Comparison of ENCODE assay signal across 9 cellular contexts in genomic region chr10:119653209-119653608, GRCh38. TPM values are rescaled to one million over a fixed set of nuclear protein-coding genes. Genes with fewer than 3 reads are reported as not detected.
DNase-seq lines count a peak whose midpoint lies in the region; ATAC-seq and TF ChIP-seq lines count a peak whose summit lies in the region.
"Had no signal": no experiment of that assay in that cellular context is flagged by ENCODE, and none has a peak within 500 bp of the region (broad histone marks: within the 10 kb centered on the region; RNA-seq: fewer than 3 reads in every experiment).

No MANE protein-coding gene starts in this region.

- H3K36me3 Mint-ChIP-seq in activated CD4-positive, alpha-beta T cell treated with anti-CD3 and anti-CD28 coated beads for 36 hours (ENCODE audit: low read depth) = peaks cover 9% of the 10 kb centered on the region
- H3K36me3 Mint-ChIP-seq in activated naive CD8-positive, alpha-beta T cell = no peaks in the 10 kb centered on the region

- H3K9me3 Mint-ChIP-seq in activated CD4-positive, alpha-beta T cell treated with anti-CD3 and anti-CD28 coated beads for 36 hours (ENCODE audit: low read depth) = no peaks in the 10 kb centered on the region
- H3K9me3 Mint-ChIP-seq in activated naive CD8-positive, alpha-beta T cell (ENCODE audit: low read depth) = no peaks in the 10 kb centered on the region

- no peaks in the 10 kb centered on the region for H3K27me3 Mint-ChIP-seq in activated CD4-positive, alpha-beta T cell treated with anti-CD3 and anti-CD28 coated beads for 36 hours
- H3K27me3 Mint-ChIP-seq in activated naive CD8-positive, alpha-beta T cell = no peaks in the 10 kb centered on the region

- TF ChIP-seq EP300 in stomach (IDR thresholded peaks at IDR 0.05) = no peak

- H3K9me3 ChIP-seq in hepatocyte (ENCODE audit: low read depth) = no peaks in the 10 kb centered on the region
- H3K9me3 ChIP-seq in stomach = no peaks in the 10 kb centered on the region

- CTCF ChIA-PET in activated CD4-positive, alpha-beta T cell treated with anti-CD3 and anti-CD28 coated beads for 36 hours (lab: Charles Lee) = interaction anchor here (0.8 to 1.8 kb wide), 9 partner anchors 9 to 211 kb away, joined by 3 to 5 read pairs (median 3); no protein-coding TSS in a partner anchor

- H3K27ac Mint-ChIP-seq in activated CD4-positive, alpha-beta T cell treated with anti-CD3 and anti-CD28 coated beads for 36 hours = peak overlapping the region; percentile 93
- H3K27ac Mint-ChIP-seq in activated naive CD8-positive, alpha-beta T cell = peak overlapping the region; percentile 31

- no peak for DNase-seq in activated CD4-positive, alpha-beta T cell treated with anti-CD3 and anti-CD28 coated beads for 36 hours
- no peak for DNase-seq in activated CD4-positive, alpha-beta T cell treated with anti-CD3 and anti-CD28 coated beads for 1 hour
- no peak for DNase-seq in hepatocyte (ENCODE audit: low spot score)
- DNase-seq in stomach = no peak
- no peak for DNase-seq in kidney glomerular epithelial cell (lab: John Stamatoyannopoulos, UW)
- DNase-seq in D341Med (ENCODE audit: low spot score) = no peak
- DNase-seq: H7 had no signal

- peak; percentile 7 for ATAC-seq in activated CD4-positive, alpha-beta T cell treated with anti-CD3 and anti-CD28 coated beads for 36 hours
- ATAC-seq in HG02571 (IDR thresholded peaks at IDR 0.05; ENCODE audit: unreplicated experiment) = no peak

- H3K27me3 ChIP-seq in hepatocyte (no peaks in the 10 kb centered on the region), stomach (peaks cover 0 to 8% (median 0%) of the 10 kb centered on the region in 3 donors)

- POLR2A ChIA-PET in activated CD4-positive, alpha-beta T cell treated with anti-CD3 and anti-CD28 coated beads for 36 hours (lab: Charles Lee) = interaction anchor here (0.6 kb wide), 1 partner anchor 81 kb away, joined by 3 read pairs; no protein-coding TSS in a partner anchor

- H4K20me1 ChIP-seq in hepatocyte (ENCODE audit: insufficient read depth, poor library complexity, severe bottlenecking) = peaks cover 47% of the 10 kb centered on the region

- peak overlapping the region; percentile 59 for H3K4me3 ChIP-seq in hepatocyte
- peak overlapping the region; percentile 85 to 98 (median 93) for H3K4me3 ChIP-seq in stomach

- H3K9me2 ChIP-seq in hepatocyte (replicated peaks; ENCODE audit: insufficient read depth) = no peaks in the 10 kb centered on the region

- H3K4me2 ChIP-seq in hepatocyte = peak overlapping the region; percentile 75

- peaks cover 14% of the 10 kb centered on the region for H3K4me1 ChIP-seq in hepatocyte (ENCODE audit: insufficient read depth)
- H3K4me1 ChIP-seq in stomach = peaks cover 50 to 67% (median 58%) of the 10 kb centered on the region in 4 donors

- no peak for TF ChIP-seq POLR2A in stomach (IDR thresholded peaks at IDR 0.05)

- TF ChIP-seq CTCF in hepatocyte (IDR thresholded peaks at IDR 0.05; ENCODE audit: poor library complexity) (no peak), stomach (IDR thresholded peaks at IDR 0.05) (no peak)

- H3K36me3 ChIP-seq in hepatocyte (replicated peaks; ENCODE audit: insufficient read depth, low read depth) (no peaks in the 10 kb centered on the region), stomach (peaks cover 0 to 10% (median 1%) of the 10 kb centered on the region in 4 donors)

- 52% methylated on average over 1 of the region's 1 CpG for WGBS in hepatocyte (ENCODE audit: low lambda C conversion rate, missing lambda C conversion rate)
- 33 to 46% (median 41%) methylated on average over 1 of the region's 1 CpG for WGBS in stomach, 5 donors

- peaks cover 64% of the 10 kb centered on the region for H3K79me2 ChIP-seq in hepatocyte

- H3K27ac ChIP-seq in hepatocyte (peak overlapping the region; percentile 96), stomach (peak overlapping the region in 4 of 5 donors; percentile 97 to 100 (median 98))

- intact Hi-C loops in activated CD4-positive, alpha-beta T cell treated with anti-CD3 and anti-CD28 coated beads for 36 hours (cut with DNase I, micrococcal nuclease) = loop anchor here (2.0 to 10.0 kb wide), 7 partner anchors 34 to 896 kb away; partner anchors contain the start of genes EIF3A (in 1 of the 2) and PRDX3 (in 1 of the 2)
- intact Hi-C loops in stomach (cut with DNase I; ENCODE audit: low total_unique reads) = no loop called here

- H2AFZ ChIP-seq in hepatocyte = no peak overlapping the region

- peak overlapping the region; percentile 84 for H3K4me3 Mint-ChIP-seq in activated CD4-positive, alpha-beta T cell treated with anti-CD3 and anti-CD28 coated beads for 36 hours
- H3K4me3 Mint-ChIP-seq in activated naive CD8-positive, alpha-beta T cell = peak overlapping the region; percentile 89

- H3K4me1 Mint-ChIP-seq in activated CD4-positive, alpha-beta T cell treated with anti-CD3 and anti-CD28 coated beads for 36 hours = peaks cover 61% of the 10 kb centered on the region
- H3K4me1 Mint-ChIP-seq in activated naive CD8-positive, alpha-beta T cell (ENCODE audit: low read depth) = peaks cover 63% of the 10 kb centered on the region

RNA-seq across cellular contexts. Expression of gene BAG3, which starts 2.0 kb away (rescaled TPM):
- 10 to 100 TPM; 23.8 to 30.7 TPM for total RNA-seq in activated CD4-positive, alpha-beta T cell treated with anti-CD3 and anti-CD28 coated beads for 36 hours
- total RNA-seq in hepatocyte (13.9 and 18.2 TPM in 2 replicates), stomach (100 to 1,000 TPM in 1 of 5 donors, 10 to 100 TPM in 3, 1 to 10 TPM in 1; 8.4 to 113 (median 27.8) TPM)
- polyA plus RNA-seq in hepatocyte (57.2 and 67.1 TPM in 2 replicates), stomach (10 to 100 TPM; 18.9 to 37.8 (median 26.9) TPM)

RNA-seq across cellular contexts. Expression of gene TIAL1, which starts 56.4 kb away (rescaled TPM):
- 100 to 1,000 TPM; 187 to 197 TPM for total RNA-seq in activated CD4-positive, alpha-beta T cell treated with anti-CD3 and anti-CD28 coated beads for 36 hours
- total RNA-seq in hepatocyte (74.4 and 81.3 TPM in 2 replicates), stomach (100 to 1,000 TPM in 1 of 5 donors, 10 to 100 TPM in 4; 22.6 to 140 (median 49.6) TPM)
- polyA plus RNA-seq in hepatocyte (36.4 and 42.2 TPM in 2 replicates), stomach (10 to 100 TPM; 24.3 to 68.3 (median 29.0) TPM)
